9 cellular contexts compared by ENCODE assay signal in genomic region chrX:100895365-100896075, GRCh38. TPM values are rescaled to one million over a fixed set of nuclear protein-coding genes. Genes with fewer than 3 reads are reported as not detected.
DNase-seq lines count a peak whose midpoint lies in the region; ATAC-seq and TF ChIP-seq lines count a peak whose summit lies in the region.
"Had no signal": no experiment of that assay in that cellular context is flagged by ENCODE, and none has a peak within 500 bp of the region (broad histone marks: within the 10 kb centered on the region; RNA-seq: fewer than 3 reads in every experiment).

No MANE protein-coding gene starts in this region.

- H3K9me3 Mint-ChIP-seq in stimulated activated effector memory CD8-positive, alpha-beta T cell treated with anti-CD3 and anti-CD28 coated beads, Interleukin-12 subunit alpha, Interleukin-12 subunit beta, amount 100 ng/mL, for 72 hours: no peaks in the 10 kb centered on the region

- ATAC-seq in SK-N-SH treated with all-trans-retinoic acid at 6 μM for 48 hours: peak; percentile 65
- peak; percentile 76 for ATAC-seq in stimulated activated effector memory CD8-positive, alpha-beta T cell treated with anti-CD3 and anti-CD28 coated beads, Interleukin-12 subunit alpha, Interleukin-12 subunit beta, amount 100 ng/mL, for 72 hours
- ATAC-seq in HG03460 (IDR thresholded peaks at IDR 0.05; ENCODE audit: unreplicated experiment): no peak
- ATAC-seq in GM18505 (IDR thresholded peaks at IDR 0.05; ENCODE audit: unreplicated experiment): no peak

- H3K4me3 ChIP-seq in BJ (ENCODE audit: low read depth, low read length) (no peak overlapping the region), GM12864 (ENCODE audit: low read depth, low read length) (no peak overlapping the region), fibroblast of villous mesenchyme (ENCODE audit: low read depth, low read length) (no peak overlapping the region)
- H3K4me3 ChIP-seq: lung had no signal

- TF ChIP-seq CTCF in BJ (IDR thresholded peaks at IDR 0.05; ENCODE audit: insufficient read depth, low read depth, low read length) (peak; percentile 60), GM12864 (IDR thresholded peaks at IDR 0.05; ENCODE audit: low read depth, low read length, missing control alignments) (peak; percentile 46), fibroblast of villous mesenchyme (IDR thresholded peaks at IDR 0.05; ENCODE audit: insufficient read depth, low read depth, low read length) (peak; percentile 68)

- DNase-seq in BJ (ENCODE audit: low read depth) (no peak), GM12864 (ENCODE audit: low read depth) (peak; percentile 10), HT1080 (ENCODE audit: low read depth) (peak; percentile 40), fibroblast of villous mesenchyme (ENCODE audit: low read depth) (peak; percentile 44)
- DNase-seq in stimulated activated effector memory CD8-positive, alpha-beta T cell treated with anti-CD3 and anti-CD28 coated beads, Interleukin-12 subunit alpha, Interleukin-12 subunit beta, amount 100 ng/mL, for 72 hours (ENCODE audit: low spot score in 2 of 2): no peak

- no peaks in the 10 kb centered on the region for H3K4me1 Mint-ChIP-seq in stimulated activated effector memory CD8-positive, alpha-beta T cell treated with anti-CD3 and anti-CD28 coated beads, Interleukin-12 subunit alpha, Interleukin-12 subunit beta, amount 100 ng/mL, for 72 hours

- CTCF ChIA-PET in BJ (lab: Yijun Ruan, JAX): interaction anchor here (0.6 to 3.4 kb wide), 4 partner anchors 310 to 451 kb away, joined by 4 to 14 read pairs (median 4); no protein-coding TSS in a partner anchor

- POLR2A ChIA-PET in BJ (lab: Charles Lee): no interaction called here

- H3K27me3 ChIP-seq in BJ (ENCODE audit: control insufficient read depth, insufficient read depth, low read length): no peaks in the 10 kb centered on the region

- TF ChIP-seq POLR2A in GM18505 (IDR thresholded peaks at IDR 0.05; ENCODE audit: borderline replicate concordance, extremely low read depth, insufficient read depth, insufficient read length): no peak

- H3K27ac Mint-ChIP-seq in stimulated activated effector memory CD8-positive, alpha-beta T cell treated with anti-CD3 and anti-CD28 coated beads, Interleukin-12 subunit alpha, Interleukin-12 subunit beta, amount 100 ng/mL, for 72 hours: no peak overlapping the region

- no peaks in the 10 kb centered on the region for H3K36me3 ChIP-seq in BJ (ENCODE audit: control insufficient read depth, insufficient read depth, low read length)

- H3K4me3 Mint-ChIP-seq in stimulated activated effector memory CD8-positive, alpha-beta T cell treated with anti-CD3 and anti-CD28 coated beads, Interleukin-12 subunit alpha, Interleukin-12 subunit beta, amount 100 ng/mL, for 72 hours: no peak overlapping the region

- H3K36me3 Mint-ChIP-seq in stimulated activated effector memory CD8-positive, alpha-beta T cell treated with anti-CD3 and anti-CD28 coated beads, Interleukin-12 subunit alpha, Interleukin-12 subunit beta, amount 100 ng/mL, for 72 hours: no peaks in the 10 kb centered on the region

TF ChIP-seq in SK-N-SH treated with all-trans-retinoic acid at 6 μM for 48 hours, 23 proteins besides CTCF, POLR2A, EP300 and RAD21:
- TF ChIP-seq ZNF8 (CRISPR knock-in tag; IDR thresholded peaks at IDR 0.05) (no peak), TCF4 (CRISPR knock-in tag; IDR thresholded peaks at IDR 0.05; ENCODE audit: borderline replicate concordance) (no peak), ESRRG (CRISPR knock-in tag; IDR thresholded peaks at IDR 0.05) (no peak), ISL1 (CRISPR knock-in tag; IDR thresholded peaks at IDR 0.05) (no peak)

RNA-seq across cellular contexts. Expression of gene NOX1, which starts 21.4 kb away (rescaled TPM):
- polyA plus RNA-seq in BJ (2011; rRNA removed): not detected in 2 replicates
- polyA minus RNA-seq in BJ (2011; rRNA and poly(A)+ RNA removed): not detected in 2 replicates
- total RNA-seq in HT1080 (2014; rRNA removed; shearing (Covaris generic)): 0.18 TPM in 1 of 2 replicates, not detected in the other
- not detected in 2 replicates for polyA plus RNA-seq in HT1080 (2015; cell fraction: cytosol; rRNA removed)
- not detected in 2 replicates for polyA plus RNA-seq in HT1080 (2015; cell fraction: nucleus; rRNA removed)
- under 0.01 TPM in 1 of 2 replicates, not detected in the other for total RNA-seq in fibroblast of villous mesenchyme

RNA-seq across cellular contexts. Expression of gene XKRX, which starts 33.2 kb away (rescaled TPM):
- polyA plus RNA-seq in BJ (2011; rRNA removed): 0.02 TPM in 1 of 2 replicates, not detected in the other
- 0.09 TPM in 1 of 2 replicates, not detected in the other for polyA minus RNA-seq in BJ (2011; rRNA and poly(A)+ RNA removed)
- total RNA-seq in HT1080 (2014; rRNA removed; shearing (Covaris generic)): 0.13 TPM in 2 replicates
- 0.49 and 0.54 TPM in 2 replicates for polyA plus RNA-seq in HT1080 (2015; cell fraction: cytosol; rRNA removed)
- polyA plus RNA-seq in HT1080 (2015; cell fraction: nucleus; rRNA removed): 1.1 and 1.3 TPM in 2 replicates
- total RNA-seq in fibroblast of villous mesenchyme: under 0.01 TPM in 1 of 2 replicates, not detected in the other

Comparison
In these comparisons a context has a peak if more than half of its experiments do, and no peak if none do; other contexts are left out.
1. DNase-seq: peak in GM12864 (single experiment), HT1080 (single experiment) and fibroblast of villous mesenchyme (single experiment); none in BJ (single experiment) and stimulated activated effector memory CD8-positive, alpha-beta T cell treated with anti-CD3 and anti-CD28 coated beads, Interleukin-12 subunit alpha, Interleukin-12 subunit beta, amount 100 ng/mL, for 72 hours (0 of 2).
2. ATAC-seq: peak in SK-N-SH treated with all-trans-retinoic acid at 6 μM for 48 hours (single experiment) and stimulated activated effector memory CD8-positive, alpha-beta T cell treated with anti-CD3 and anti-CD28 coated beads, Interleukin-12 subunit alpha, Interleukin-12 subunit beta, amount 100 ng/mL, for 72 hours (single experiment); none in HG03460 (single experiment) and GM18505 (single experiment).
3. Peak in every context shown above with its lines, with median percentiles within 50 percentile points of each other: CTCF ChIP-seq.